ENCODE assay signal across 1 cellular context in the genomic region with DNA sequence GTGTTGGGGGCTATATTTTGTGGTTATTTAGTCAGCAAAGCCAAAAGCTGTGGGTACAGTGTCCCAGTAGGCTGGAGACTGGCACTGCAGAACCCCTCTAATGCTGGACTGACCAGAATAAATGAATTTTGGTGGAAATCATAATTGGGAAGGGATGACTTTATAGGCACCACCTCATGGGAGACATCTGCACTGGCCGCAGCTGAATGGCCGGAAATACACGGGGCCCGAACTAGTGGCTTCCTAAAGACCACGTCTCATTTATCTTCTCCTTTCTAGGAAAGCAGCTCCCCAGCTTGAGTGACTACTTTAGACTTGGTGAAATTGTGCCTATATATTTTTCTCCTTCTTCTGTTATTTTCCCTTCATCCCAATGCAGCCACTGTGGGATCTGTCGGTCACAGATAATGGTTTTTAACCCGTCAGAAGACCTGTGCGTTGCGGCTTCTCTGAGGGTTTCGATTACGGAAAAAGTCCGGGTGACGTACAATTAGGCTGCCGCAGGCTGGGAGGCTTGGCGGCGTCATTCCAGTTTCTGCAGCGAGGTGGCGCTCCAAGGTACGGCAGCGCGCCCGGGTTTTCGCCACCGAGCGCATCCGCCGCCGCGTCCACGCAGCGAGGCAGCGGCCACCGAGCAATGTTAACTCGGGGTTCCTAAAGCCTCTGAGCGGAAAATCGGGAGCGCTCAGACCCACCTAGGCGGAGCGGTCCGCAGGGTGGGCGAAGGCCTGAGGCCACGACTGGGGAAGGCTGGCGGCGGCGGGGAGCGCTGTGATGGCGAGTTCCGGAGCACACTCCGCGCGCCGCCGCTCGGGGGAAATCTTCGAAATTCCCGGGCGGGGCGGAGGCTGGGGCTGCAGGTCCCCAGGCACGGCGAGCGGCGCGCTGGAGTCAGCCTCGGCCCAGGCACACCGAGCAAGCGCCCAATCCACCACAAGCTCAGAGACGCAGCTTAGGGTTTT.
TF ChIP-seq lines count a peak whose summit lies in the region.

No MANE protein-coding gene starts in this region.

TF ChIP-seq in K562, 482 proteins besides CTCF, POLR2A, EP300 and RAD21 (continued from another document and continues in another):
- peak in 2 of 3 experiments; percentile 6 to 7 for TF ChIP-seq YY1 (IDR thresholded peaks at IDR 0.05; ENCODE audit: borderline replicate concordance in 1 of 3, control insufficient read depth in 1 of 3, extremely low read depth in 1 of 3, insufficient read depth in 3 of 3, insufficient read length in 1 of 3, insufficient replicate concordance in 2 of 3, low read depth in 1 of 3, low read length in 2 of 3)
- no peak for TF ChIP-seq YBX1 (IDR thresholded peaks at IDR 0.05)
- TF ChIP-seq GABPB2 (CRISPR knock-in tag; conservative IDR thresholded peaks at IDR 0.05) = no peak
- TF ChIP-seq, protein P1, sequence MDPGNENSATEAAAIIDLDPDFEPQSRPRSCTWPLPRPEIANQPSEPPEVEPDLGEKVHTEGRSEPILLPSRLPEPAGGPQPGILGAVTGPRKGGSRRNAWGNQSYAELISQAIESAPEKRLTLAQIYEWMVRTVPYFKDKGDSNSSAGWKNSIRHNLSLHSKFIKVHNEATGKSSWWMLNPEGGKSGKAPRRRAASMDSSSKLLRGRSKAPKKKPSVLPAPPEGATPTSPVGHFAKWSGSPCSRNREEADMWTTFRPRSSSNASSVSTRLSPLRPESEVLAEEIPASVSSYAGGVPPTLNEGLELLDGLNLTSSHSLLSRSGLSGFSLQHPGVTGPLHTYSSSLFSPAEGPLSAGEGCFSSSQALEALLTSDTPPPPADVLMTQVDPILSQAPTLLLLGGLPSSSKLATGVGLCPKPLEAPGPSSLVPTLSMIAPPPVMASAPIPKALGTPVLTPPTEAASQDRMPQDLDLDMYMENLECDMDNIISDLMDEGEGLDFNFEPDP (CRISPR knock-in tag; IDR thresholded peaks at IDR 0.05) = no peak
- peak; percentile 67 for TF ChIP-seq JUND (IDR thresholded peaks at IDR 0.05; ENCODE audit: borderline replicate concordance, low read depth, low read length)
- no peak; the same call in 2 of the 3 replicates for TF ChIP-seq JUND (tag; IDR thresholded peaks at IDR 0.05; ENCODE audit: borderline replicate concordance, low read depth, low read length)
- TF ChIP-seq, protein P2, sequence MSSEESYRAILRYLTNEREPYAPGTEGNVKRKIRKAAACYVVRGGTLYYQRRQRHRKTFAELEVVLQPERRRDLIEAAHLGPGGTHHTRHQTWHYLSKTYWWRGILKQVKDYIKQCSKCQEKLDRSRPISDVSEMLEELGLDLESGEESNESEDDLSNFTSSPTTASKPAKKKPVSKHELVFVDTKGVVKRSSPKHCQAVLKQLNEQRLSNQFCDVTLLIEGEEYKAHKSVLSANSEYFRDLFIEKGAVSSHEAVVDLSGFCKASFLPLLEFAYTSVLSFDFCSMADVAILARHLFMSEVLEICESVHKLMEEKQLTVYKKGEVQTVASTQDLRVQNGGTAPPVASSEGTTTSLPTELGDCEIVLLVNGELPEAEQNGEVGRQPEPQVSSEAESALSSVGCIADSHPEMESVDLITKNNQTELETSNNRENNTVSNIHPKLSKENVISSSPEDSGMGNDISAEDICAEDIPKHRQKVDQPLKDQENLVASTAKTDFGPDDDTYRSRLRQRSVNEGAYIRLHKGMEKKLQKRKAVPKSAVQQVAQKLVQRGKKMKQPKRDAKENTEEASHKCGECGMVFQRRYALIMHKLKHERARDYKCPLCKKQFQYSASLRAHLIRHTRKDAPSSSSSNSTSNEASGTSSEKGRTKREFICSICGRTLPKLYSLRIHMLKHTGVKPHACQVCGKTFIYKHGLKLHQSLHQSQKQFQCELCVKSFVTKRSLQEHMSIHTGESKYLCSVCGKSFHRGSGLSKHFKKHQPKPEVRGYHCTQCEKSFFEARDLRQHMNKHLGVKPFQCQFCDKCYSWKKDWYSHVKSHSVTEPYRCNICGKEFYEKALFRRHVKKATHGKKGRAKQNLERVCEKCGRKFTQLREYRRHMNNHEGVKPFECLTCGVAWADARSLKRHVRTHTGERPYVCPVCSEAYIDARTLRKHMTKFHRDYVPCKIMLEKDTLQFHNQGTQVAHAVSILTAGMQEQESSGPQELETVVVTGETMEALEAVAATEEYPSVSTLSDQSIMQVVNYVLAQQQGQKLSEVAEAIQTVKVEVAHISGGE (CRISPR knock-in tag; IDR thresholded peaks at IDR 0.05) = peak in 1 of 3 experiments; percentile 16; a peak in 1 of 6 replicates
- TF ChIP-seq RCOR1 (IDR thresholded peaks at IDR 0.05; ENCODE audit: borderline replicate concordance in 1 of 2, low read depth in 2 of 2, low read length in 2 of 2) = peak in 1 of 2 experiments; percentile 52; a peak in 2 of 4 replicates
- peak; percentile 83 for TF ChIP-seq RBBP5 (IDR thresholded peaks at IDR 0.05; ENCODE audit: borderline replicate concordance, insufficient read depth, low read length, poor library complexity, severe bottlenecking)
- peak; percentile 32; the same call in 1 of the 2 replicates for TF ChIP-seq KHSRP (IDR thresholded peaks at IDR 0.05)
- TF ChIP-seq, protein P3, sequence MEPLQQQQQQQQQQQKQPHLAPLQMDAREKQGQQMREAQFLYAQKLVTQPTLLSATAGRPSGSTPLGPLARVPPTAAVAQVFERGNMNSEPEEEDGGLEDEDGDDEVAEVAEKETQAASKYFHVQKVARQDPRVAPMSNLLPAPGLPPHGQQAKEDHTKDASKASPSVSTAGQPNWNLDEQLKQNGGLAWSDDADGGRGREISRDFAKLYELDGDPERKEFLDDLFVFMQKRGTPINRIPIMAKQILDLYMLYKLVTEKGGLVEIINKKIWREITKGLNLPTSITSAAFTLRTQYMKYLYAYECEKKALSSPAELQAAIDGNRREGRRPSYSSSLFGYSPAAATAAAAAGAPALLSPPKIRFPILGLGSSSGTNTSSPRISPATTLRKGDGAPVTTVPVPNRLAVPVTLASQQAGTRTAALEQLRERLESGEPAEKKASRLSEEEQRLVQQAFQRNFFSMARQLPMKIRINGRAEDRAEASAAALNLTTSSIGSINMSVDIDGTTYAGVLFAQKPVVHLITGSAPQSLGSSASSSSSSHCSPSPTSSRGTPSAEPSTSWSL (CRISPR knock-in tag; IDR thresholded peaks at IDR 0.05; ENCODE audit: borderline replicate concordance) = no peak
- no peak for TF ChIP-seq NR3C1 (CRISPR knock-in tag; IDR thresholded peaks at IDR 0.05)
- no peak for TF ChIP-seq NFIX (CRISPR knock-in tag; IDR thresholded peaks at IDR 0.05; ENCODE audit: low read depth)
- TF ChIP-seq ELF1 (tag; IDR thresholded peaks at IDR 0.05) = peak; percentile 37; the same call in 1 of the 2 replicates
- TF ChIP-seq ARHGAP35 (IDR thresholded peaks at IDR 0.05; ENCODE audit: partially characterized antibody) = no peak
- no peak for TF ChIP-seq NELFE (IDR thresholded peaks at IDR 0.05; ENCODE audit: insufficient read depth, insufficient read length)
- no peak for TF ChIP-seq U2AF2 (optimal IDR thresholded peaks at IDR 0.05; ENCODE audit: low read depth, low read length)
- no peak for TF ChIP-seq KAT2B (IDR thresholded peaks at IDR 0.05; ENCODE audit: low read depth, low read length)
- TF ChIP-seq CCNT2 (IDR thresholded peaks at IDR 0.05; ENCODE audit: borderline replicate concordance, extremely low read depth, insufficient read length, low read depth, low read length) = peak; percentile 57
- peak; percentile 62 for TF ChIP-seq BRD9 (IDR thresholded peaks at IDR 0.05; ENCODE audit: low read depth, partially characterized antibody)
- TF ChIP-seq HMG20B (CRISPR knock-in tag; IDR thresholded peaks at IDR 0.05) = no peak
- TF ChIP-seq BRD4 (IDR thresholded peaks at IDR 0.05) = no peak; the same call in 1 of the 2 replicates
- no peak for TF ChIP-seq SMAD2 (IDR thresholded peaks at IDR 0.05; ENCODE audit: low read depth, low read length)
- TF ChIP-seq, protein P4, sequence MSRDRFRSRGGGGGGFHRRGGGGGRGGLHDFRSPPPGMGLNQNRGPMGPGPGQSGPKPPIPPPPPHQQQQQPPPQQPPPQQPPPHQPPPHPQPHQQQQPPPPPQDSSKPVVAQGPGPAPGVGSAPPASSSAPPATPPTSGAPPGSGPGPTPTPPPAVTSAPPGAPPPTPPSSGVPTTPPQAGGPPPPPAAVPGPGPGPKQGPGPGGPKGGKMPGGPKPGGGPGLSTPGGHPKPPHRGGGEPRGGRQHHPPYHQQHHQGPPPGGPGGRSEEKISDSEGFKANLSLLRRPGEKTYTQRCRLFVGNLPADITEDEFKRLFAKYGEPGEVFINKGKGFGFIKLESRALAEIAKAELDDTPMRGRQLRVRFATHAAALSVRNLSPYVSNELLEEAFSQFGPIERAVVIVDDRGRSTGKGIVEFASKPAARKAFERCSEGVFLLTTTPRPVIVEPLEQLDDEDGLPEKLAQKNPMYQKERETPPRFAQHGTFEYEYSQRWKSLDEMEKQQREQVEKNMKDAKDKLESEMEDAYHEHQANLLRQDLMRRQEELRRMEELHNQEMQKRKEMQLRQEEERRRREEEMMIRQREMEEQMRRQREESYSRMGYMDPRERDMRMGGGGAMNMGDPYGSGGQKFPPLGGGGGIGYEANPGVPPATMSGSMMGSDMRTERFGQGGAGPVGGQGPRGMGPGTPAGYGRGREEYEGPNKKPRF (IDR thresholded peaks at IDR 0.05; ENCODE audit: low read depth, low read length) = no peak
- no peak for TF ChIP-seq PRMT5 (CRISPR knock-in tag; IDR thresholded peaks at IDR 0.05)
- TF ChIP-seq DDX20 (tag; IDR thresholded peaks at IDR 0.05; ENCODE audit: low read depth) = no peak
- TF ChIP-seq TRIM24 (IDR thresholded peaks at IDR 0.05) = no peak
- TF ChIP-seq SETDB1 (IDR thresholded peaks at IDR 0.05; ENCODE audit: low read length) = no peak
- peak; percentile 45; the same call in 1 of the 2 replicates for TF ChIP-seq CEBPB (tag; IDR thresholded peaks at IDR 0.05)
- TF ChIP-seq PTTG1 (tag; IDR thresholded peaks at IDR 0.05; ENCODE audit: low read depth) = no peak
- peak; percentile 77 for TF ChIP-seq SAP30 (IDR thresholded peaks at IDR 0.05; ENCODE audit: borderline replicate concordance, insufficient read depth, low read depth, low read length, poor library complexity, severe bottlenecking)
- peak in 1 of 2 experiments; percentile 36; a peak in 1 of 4 replicates for TF ChIP-seq NONO (IDR thresholded peaks at IDR 0.05; ENCODE audit: low read depth in 2 of 2, low read length in 1 of 2)
- TF ChIP-seq KLF16 (IDR thresholded peaks at IDR 0.05) = no peak
- TF ChIP-seq, protein P5, sequence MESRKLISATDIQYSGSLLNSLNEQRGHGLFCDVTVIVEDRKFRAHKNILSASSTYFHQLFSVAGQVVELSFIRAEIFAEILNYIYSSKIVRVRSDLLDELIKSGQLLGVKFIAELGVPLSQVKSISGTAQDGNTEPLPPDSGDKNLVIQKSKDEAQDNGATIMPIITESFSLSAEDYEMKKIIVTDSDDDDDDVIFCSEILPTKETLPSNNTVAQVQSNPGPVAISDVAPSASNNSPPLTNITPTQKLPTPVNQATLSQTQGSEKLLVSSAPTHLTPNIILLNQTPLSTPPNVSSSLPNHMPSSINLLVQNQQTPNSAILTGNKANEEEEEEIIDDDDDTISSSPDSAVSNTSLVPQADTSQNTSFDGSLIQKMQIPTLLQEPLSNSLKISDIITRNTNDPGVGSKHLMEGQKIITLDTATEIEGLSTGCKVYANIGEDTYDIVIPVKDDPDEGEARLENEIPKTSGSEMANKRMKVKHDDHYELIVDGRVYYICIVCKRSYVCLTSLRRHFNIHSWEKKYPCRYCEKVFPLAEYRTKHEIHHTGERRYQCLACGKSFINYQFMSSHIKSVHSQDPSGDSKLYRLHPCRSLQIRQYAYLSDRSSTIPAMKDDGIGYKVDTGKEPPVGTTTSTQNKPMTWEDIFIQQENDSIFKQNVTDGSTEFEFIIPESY (CRISPR knock-in tag; IDR thresholded peaks at IDR 0.05) = peak; percentile 77
- no peak for TF ChIP-seq ZNF75A (CRISPR knock-in tag; IDR thresholded peaks at IDR 0.05)
- TF ChIP-seq ERF (CRISPR knock-in tag; IDR thresholded peaks at IDR 0.05) = no peak
- TF ChIP-seq ZNF384 (IDR thresholded peaks at IDR 0.05; ENCODE audit: low read depth, low read length) = peak; percentile 11; the same call in 1 of the 2 replicates
- TF ChIP-seq, protein P6, sequence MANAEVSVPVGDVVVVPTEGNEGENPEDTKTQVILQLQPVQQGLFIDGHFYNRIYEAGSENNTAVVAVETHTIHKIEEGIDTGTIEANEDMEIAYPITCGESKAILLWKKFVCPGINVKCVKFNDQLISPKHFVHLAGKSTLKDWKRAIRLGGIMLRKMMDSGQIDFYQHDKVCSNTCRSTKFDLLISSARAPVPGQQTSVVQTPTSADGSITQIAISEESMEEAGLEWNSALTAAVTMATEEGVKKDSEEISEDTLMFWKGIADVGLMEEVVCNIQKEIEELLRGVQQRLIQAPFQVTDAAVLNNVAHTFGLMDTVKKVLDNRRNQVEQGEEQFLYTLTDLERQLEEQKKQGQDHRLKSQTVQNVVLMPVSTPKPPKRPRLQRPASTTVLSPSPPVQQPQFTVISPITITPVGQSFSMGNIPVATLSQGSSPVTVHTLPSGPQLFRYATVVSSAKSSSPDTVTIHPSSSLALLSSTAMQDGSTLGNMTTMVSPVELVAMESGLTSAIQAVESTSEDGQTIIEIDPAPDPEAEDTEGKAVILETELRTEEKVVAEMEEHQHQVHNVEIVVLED (CRISPR knock-in tag; IDR thresholded peaks at IDR 0.05) = peak; percentile 36; the same call in 1 of the 2 replicates
- 0 out of 2 replicates have a peak, but pooled peaks have one; percentile 42 for TF ChIP-seq SIN3B (IDR thresholded peaks at IDR 0.05; ENCODE audit: low read depth)
- no peak for TF ChIP-seq TAF15 (IDR thresholded peaks at IDR 0.05; ENCODE audit: low read depth, low read length)
- TF ChIP-seq, protein P7, sequence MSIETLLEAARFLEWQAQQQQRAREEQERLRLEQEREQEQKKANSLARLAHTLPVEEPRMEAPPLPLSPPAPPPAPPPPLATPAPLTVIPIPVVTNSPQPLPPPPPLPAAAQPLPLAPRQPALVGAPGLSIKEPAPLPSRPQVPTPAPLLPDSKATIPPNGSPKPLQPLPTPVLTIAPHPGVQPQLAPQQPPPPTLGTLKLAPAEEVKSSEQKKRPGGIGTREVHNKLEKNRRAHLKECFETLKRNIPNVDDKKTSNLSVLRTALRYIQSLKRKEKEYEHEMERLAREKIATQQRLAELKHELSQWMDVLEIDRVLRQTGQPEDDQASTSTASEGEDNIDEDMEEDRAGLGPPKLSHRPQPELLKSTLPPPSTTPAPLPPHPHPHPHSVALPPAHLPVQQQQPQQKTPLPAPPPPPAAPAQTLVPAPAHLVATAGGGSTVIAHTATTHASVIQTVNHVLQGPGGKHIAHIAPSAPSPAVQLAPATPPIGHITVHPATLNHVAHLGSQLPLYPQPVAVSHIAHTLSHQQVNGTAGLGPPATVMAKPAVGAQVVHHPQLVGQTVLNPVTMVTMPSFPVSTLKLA (conservative IDR thresholded peaks at IDR 0.05) = 0 out of 4 replicates have a peak, but pooled peaks have one; percentile 42 to 78
- TF ChIP-seq SMARCB1 (IDR thresholded peaks at IDR 0.05; ENCODE audit: insufficient read length, low read depth) = no peak
- no peak for TF ChIP-seq SIRT6 (IDR thresholded peaks at IDR 0.05; ENCODE audit: low read depth, low read length)
- TF ChIP-seq KAT8 (IDR thresholded peaks at IDR 0.05; ENCODE audit: low read depth) = no peak
